Comparison of ENCODE assay signal across 31 cellular contexts in the genomic region with DNA sequence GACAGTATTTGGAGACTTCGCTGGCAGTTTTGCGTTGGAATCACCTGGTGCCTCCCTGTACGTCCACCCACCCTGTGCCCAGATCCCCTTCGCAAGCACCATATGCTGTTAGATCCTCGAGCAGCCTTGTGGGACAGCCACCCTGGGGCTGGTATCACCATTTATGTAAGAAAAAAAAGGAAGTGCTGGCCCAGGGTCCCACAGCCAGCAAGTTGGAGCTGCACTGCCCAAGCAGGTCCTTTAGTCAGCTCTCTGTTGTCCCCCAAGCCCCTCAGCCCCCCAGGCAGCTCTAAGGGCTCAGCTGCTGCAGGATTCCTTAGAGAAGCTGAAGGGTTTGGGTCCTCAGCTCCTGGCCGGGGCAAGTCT.
DNase-seq lines count a peak whose midpoint lies in the region; ATAC-seq and TF ChIP-seq lines count a peak whose summit lies in the region.
"Had no signal": no experiment of that assay in that cellular context is flagged by ENCODE, and none has a peak within 500 bp of the region (broad histone marks: within the 10 kb centered on the region; RNA-seq: fewer than 3 reads in every experiment).

No MANE protein-coding gene starts in this region.

- no peaks in the 10 kb centered on the region for H3K9me2 ChIP-seq in OCI-LY1 (ENCODE audit: low read depth, low read length)

- H3K4me2 ChIP-seq in OCI-LY1 (ENCODE audit: low read length): peak overlapping the region; percentile 69

- H3K4me1 ChIP-seq in right cardiac atrium (ENCODE audit: control insufficient read depth, insufficient read depth, low read length) (no peaks in the 10 kb centered on the region), OCI-LY1 (ENCODE audit: insufficient read depth, low read length, severe bottlenecking) (peaks cover 68% of the 10 kb centered on the region), SJCRH30 (peaks cover 2% of the 10 kb centered on the region; the same call in 1 of the 2 replicates)
- H3K4me1 ChIP-seq: right lobe of liver, uterus had no signal

- H3K9me3 Mint-ChIP-seq in effector memory CD8-positive, alpha-beta T cell: peaks cover 0 to 3% of the 10 kb centered on the region in 2 donors
- H3K9me3 Mint-ChIP-seq in endothelial cell (ENCODE audit: unreplicated experiment): no peaks in the 10 kb centered on the region
- H3K9me3 Mint-ChIP-seq: activated naive CD8-positive, alpha-beta T cell treated with anti-CD3 and anti-CD28 coated beads, Interleukin-2, amount 50 U/mL, for 24 hours; activated T-cell treated with anti-CD3 and anti-CD28 coated beads, Interleukin-2, amount 50 U/mL, for 24 hours; CD14-positive monocyte; immature natural killer cell; T-helper 2 cell treated with Interferon-gamma antibody and Interleukin-4, amounts not matched to agents 5 μg/mL and 100 μg/mL, for 36 hours had no signal

- DNase-seq in right cardiac atrium (peak in 2 of 3 donors; percentile 5 to 16), left cardiac atrium (no peak), SJCRH30 (no peak), NCI-H526 (lab: John Stamatoyannopoulos, UW) (no peak), endothelial cell (ENCODE audit: low spot score) (no peak)
- no peak for DNase-seq in effector memory CD8-positive, alpha-beta T cell
- DNase-seq: activated CD4-positive, alpha-beta T cell treated with anti-CD3 and anti-CD28 coated beads for 36 hours; activated gamma-delta T cell; activated naive CD8-positive, alpha-beta T cell treated with anti-CD3 and anti-CD28 coated beads, Interleukin-2, amount 50 U/mL, for 24 hours; activated T-cell treated with anti-CD3 and anti-CD28 coated beads, Interleukin-2, amount 50 U/mL, for 24 hours; DND-41; effector memory CD4-positive, alpha-beta T cell; erythroblast; NCI-H1105 treated with DMSO at 0.1 percent for 48 hours; NCI-H1930; NCI-H2171 treated with DMSO at 0.1 percent for 48 hours; NCI-H510A; PC-3; right lobe of liver; stimulated activated CD8-positive, alpha-beta memory T cell treated with anti-CD3 and anti-CD28 coated beads, Interleukin-4, amount 100 ng/mL, for 48 hours; stimulated activated naive CD8-positive, alpha-beta T cell treated with anti-CD3 and anti-CD28 coated beads, Interleukin-15, amount 100 ng/mL, for 72 hours; uterus had no signal

- 78% methylated on average over 6 of the region's 6 CpGs for WGBS in right cardiac atrium

- H3K9me3 ChIP-seq in right cardiac atrium (ENCODE audit: control insufficient read depth, low read length) (no peaks in the 10 kb centered on the region), OCI-LY1 (ENCODE audit: low read length) (no peaks in the 10 kb centered on the region), SJCRH30 (replicated peaks) (no peaks in the 10 kb centered on the region)
- H3K9me3 ChIP-seq: right lobe of liver, thoracic aorta, uterus had no signal

- H3K79me2 ChIP-seq in OCI-LY1 (ENCODE audit: insufficient read depth, low read length): no peaks in the 10 kb centered on the region

- H3K36me3 ChIP-seq in OCI-LY1 (ENCODE audit: insufficient read depth, low read length): no peaks in the 10 kb centered on the region
- no peaks in the 10 kb centered on the region for H3K36me3 ChIP-seq in SJCRH30
- H3K36me3 ChIP-seq: cardiac muscle cell, right lobe of liver, uterus had no signal

- no peak for ATAC-seq in right cardiac atrium
- ATAC-seq in left cardiac atrium: no peak
- ATAC-seq in effector memory CD8-positive, alpha-beta T cell (replicated peaks): no peak
- ATAC-seq: activated CD4-positive, alpha-beta T cell treated with anti-CD3 and anti-CD28 coated beads for 36 hours; activated naive CD8-positive, alpha-beta T cell treated with anti-CD3 and anti-CD28 coated beads, Interleukin-2, amount 50 U/mL, for 24 hours; HCT116; PC-3; right lobe of liver had no signal

- H3K4me3 ChIP-seq in right cardiac atrium (ENCODE audit: low read length): no peak overlapping the region
- H3K4me3 ChIP-seq in OCI-LY1 (ENCODE audit: low read depth, low read length, poor library complexity, severe bottlenecking): peak overlapping the region; percentile 48
- no peak overlapping the region for H3K4me3 ChIP-seq in SJCRH30
- H3K4me3 ChIP-seq: cardiac muscle cell, coronary artery, right lobe of liver, thoracic aorta, uterus had no signal

- H3K27me3 ChIP-seq in right cardiac atrium (ENCODE audit: control insufficient read depth, insufficient read depth) (no peaks in the 10 kb centered on the region), OCI-LY1 (ENCODE audit: insufficient read depth, low read length) (no peaks in the 10 kb centered on the region), SJCRH30 (peaks cover 13% of the 10 kb centered on the region; the same call in 1 of the 2 replicates)
- H3K27me3 ChIP-seq: right lobe of liver, uterus had no signal

- peaks cover 5% of the 10 kb centered on the region for H3K36me3 Mint-ChIP-seq in effector memory CD8-positive, alpha-beta T cell (ENCODE audit: insufficient read depth)
- peaks cover 9% of the 10 kb centered on the region for H3K36me3 Mint-ChIP-seq in endothelial cell (ENCODE audit: low read depth, unreplicated experiment)
- H3K36me3 Mint-ChIP-seq: CD14-positive monocyte, immature natural killer cell had no signal

- H3F3A ChIP-seq in OCI-LY1 (ENCODE audit: insufficient read depth, low read length): no peaks in the 10 kb centered on the region

- H3K27me3 Mint-ChIP-seq in effector memory CD8-positive, alpha-beta T cell: peaks cover 7 to 18% of the 10 kb centered on the region in 2 donors
- H3K27me3 Mint-ChIP-seq in endothelial cell (ENCODE audit: unreplicated experiment): peaks cover 7% of the 10 kb centered on the region

- intact Hi-C loops in right cardiac atrium (cut with DNase I): loop anchor here in 1 of 4 donors (5.0 to 10.0 kb wide), 2 partner anchors 59 to 282 kb away; no protein-coding TSS in a partner anchor
- intact Hi-C loops in left cardiac atrium (cut with DNase I): no loop called here

- no peak overlapping the region for H3K27ac ChIP-seq in right cardiac atrium (ENCODE audit: low read length)
- H3K27ac ChIP-seq in OCI-LY1 (ENCODE audit: low read depth, low read length, poor library complexity, severe bottlenecking): peak overlapping the region; percentile 94
- no peak overlapping the region for H3K27ac ChIP-seq in SJCRH30
- H3K27ac ChIP-seq: cardiac muscle cell, coronary artery, right lobe of liver, thoracic aorta had no signal

- peaks cover 12 to 18% of the 10 kb centered on the region in 2 donors for H3K4me1 Mint-ChIP-seq in effector memory CD8-positive, alpha-beta T cell (ENCODE audit: low read depth in 2 of 2)
- H3K4me1 Mint-ChIP-seq in endothelial cell (ENCODE audit: unreplicated experiment): peaks cover 12% of the 10 kb centered on the region

- no peak overlapping the region for H2AFZ ChIP-seq in OCI-LY1 (ENCODE audit: low read length)

- TF ChIP-seq CTCF in OCI-LY1 (IDR thresholded peaks at IDR 0.05; ENCODE audit: low read length) (no peak), endothelial cell (IDR thresholded peaks at IDR 0.05; ENCODE audit: unreplicated experiment) (no peak)

- peak overlapping the region in 1 of 2 donors; percentile 31 for H3K4me3 Mint-ChIP-seq in effector memory CD8-positive, alpha-beta T cell
- H3K4me3 Mint-ChIP-seq in endothelial cell (ENCODE audit: unreplicated experiment): no peak overlapping the region
- H3K4me3 Mint-ChIP-seq: activated CD4-positive, alpha-beta T cell treated with anti-CD3 and anti-CD28 coated beads for 36 hours; activated naive CD8-positive, alpha-beta T cell treated with anti-CD3 and anti-CD28 coated beads, Interleukin-2, amount 50 U/mL, for 24 hours; activated T-cell treated with anti-CD3 and anti-CD28 coated beads, Interleukin-2, amount 50 U/mL, for 24 hours; stimulated activated naive CD8-positive, alpha-beta T cell treated with anti-CD3 and anti-CD28 coated beads, Interleukin-15, amount 100 ng/mL, for 72 hours; T-helper 2 cell treated with Interferon-gamma antibody and Interleukin-4, amounts not matched to agents 5 μg/mL and 100 μg/mL, for 36 hours had no signal

- H4K20me1 ChIP-seq in OCI-LY1 (ENCODE audit: insufficient read depth, low read length): no peaks in the 10 kb centered on the region

- H3K27ac Mint-ChIP-seq in effector memory CD8-positive, alpha-beta T cell: peak overlapping the region; percentile 63 to 81
- H3K27ac Mint-ChIP-seq in endothelial cell (ENCODE audit: unreplicated experiment): no peak overlapping the region
- H3K27ac Mint-ChIP-seq: activated CD4-positive, alpha-beta T cell treated with anti-CD3 and anti-CD28 coated beads for 36 hours; activated naive CD8-positive, alpha-beta T cell treated with anti-CD3 and anti-CD28 coated beads, Interleukin-2, amount 50 U/mL, for 24 hours; memory B cell; stimulated activated naive CD8-positive, alpha-beta T cell treated with anti-CD3 and anti-CD28 coated beads, Interleukin-15, amount 100 ng/mL, for 72 hours; T-helper 2 cell treated with Interferon-gamma antibody and Interleukin-4, amounts not matched to agents 5 μg/mL and 100 μg/mL, for 36 hours had no signal

- H3K9ac ChIP-seq in OCI-LY1 (ENCODE audit: low read length): peak overlapping the region; percentile 39; the same call in 1 of the 2 replicates

Comparison
In these comparisons a context has a peak if more than half of its experiments do, and no peak if none do; other contexts are left out.
1. DNase-seq: peak in right cardiac atrium (2 of 3); none in left cardiac atrium (single experiment), effector memory CD8-positive, alpha-beta T cell (0 of 3), SJCRH30 (0 of 2), NCI-H526 (0 of 2) and endothelial cell (single experiment).